In genomic region chr11:134667505-134667904, GRCh38 we compare ENCODE assay signal across 19 cellular contexts.
"Had no signal": no experiment of that assay in that cellular context is flagged by ENCODE, and none has a peak within 500 bp of the region (broad histone marks: within the 10 kb centered on the region; RNA-seq: fewer than 3 reads in every experiment).

No MANE protein-coding gene starts in this region.

- H3K27ac Mint-ChIP-seq: activated T-helper 1 cell treated with anti-CD3 and anti-CD28 coated beads, Interleukin-12 subunit alpha, Interleukin-12 subunit beta, Interleukin-2, Interleukin-4 antibody, amounts not matched to agents 30 ng/mL and 10 ng/mL and 1 ng/mL, durations not matched to agents 14 hours and 24 hours and 36 hours; brain; dendritic cell treated with granulocyte-macrophage colony-stimulating factor and Interleukin-4, amounts not matched to agents 40 ng/mL and 50 ng/mL, for 4 days; natural killer cell treated with Interleukin-12 subunit alpha and Interleukin-12 subunit beta and Interleukin-15 and Interleukin-18, amount 100 ng/mL, for 72 hours; stimulated activated naive CD8-positive, alpha-beta T cell treated with anti-CD3 and anti-CD28 coated beads, Interleukin-15, amount 100 ng/mL, for 72 hours had no signal

- H3K4me3 Mint-ChIP-seq: activated T-helper 1 cell treated with anti-CD3 and anti-CD28 coated beads, Interleukin-12 subunit alpha, Interleukin-12 subunit beta, Interleukin-2, Interleukin-4 antibody, amounts not matched to agents 30 ng/mL and 10 ng/mL and 1 ng/mL, durations not matched to agents 14 hours and 24 hours and 36 hours; brain; dendritic cell treated with granulocyte-macrophage colony-stimulating factor and Interleukin-4, amounts not matched to agents 40 ng/mL and 50 ng/mL, for 4 days; natural killer cell treated with Interleukin-12 subunit alpha and Interleukin-12 subunit beta and Interleukin-15 and Interleukin-18, amount 100 ng/mL, for 72 hours; stimulated activated naive CD8-positive, alpha-beta T cell treated with anti-CD3 and anti-CD28 coated beads, Interleukin-15, amount 100 ng/mL, for 72 hours had no signal

- DNase-seq: activated CD4-positive, alpha-beta T cell treated with anti-CD3 and anti-CD28 coated beads for 1 hour; activated CD4-positive, alpha-beta T cell treated with anti-CD3 and anti-CD28 coated beads, Interleukin-2, amount 50 U/mL, for 1 hour; activated gamma-delta T cell; activated naive CD4-positive, alpha-beta T cell treated with anti-CD3 and anti-CD28 coated beads, Interleukin-2, amount 50 U/mL, for 16 hours; anterior cingulate cortex; effector CD8-positive, alpha-beta T cell; gastrocnemius medialis; hypothalamus; left ventricle myocardium superior; ovary; psoas muscle; right cardiac atrium; stimulated activated CD4-positive, alpha-beta T cell treated with anti-CD3 and anti-CD28 coated beads, Interleukin-1b, Interleukin-23, amount 100 ng/mL, for 48 hours; stimulated activated naive CD8-positive, alpha-beta T cell treated with anti-CD3 and anti-CD28 coated beads, Interleukin-15, amount 100 ng/mL, for 72 hours; uterus had no signal

- H3K36me3 Mint-ChIP-seq: brain; natural killer cell treated with Interleukin-12 subunit alpha and Interleukin-12 subunit beta and Interleukin-15 and Interleukin-18, amount 100 ng/mL, for 72 hours had no signal

- H3K4me1 Mint-ChIP-seq: brain; stimulated activated naive CD8-positive, alpha-beta T cell treated with anti-CD3 and anti-CD28 coated beads, Interleukin-15, amount 100 ng/mL, for 72 hours had no signal

- H3K9me3 Mint-ChIP-seq: activated T-helper 1 cell treated with anti-CD3 and anti-CD28 coated beads, Interleukin-12 subunit alpha, Interleukin-12 subunit beta, Interleukin-2, Interleukin-4 antibody, amounts not matched to agents 30 ng/mL and 10 ng/mL and 1 ng/mL, durations not matched to agents 14 hours and 24 hours and 36 hours; dendritic cell treated with granulocyte-macrophage colony-stimulating factor and Interleukin-4, amounts not matched to agents 40 ng/mL and 50 ng/mL, for 4 days; natural killer cell treated with Interleukin-12 subunit alpha and Interleukin-12 subunit beta and Interleukin-15 and Interleukin-18, amount 100 ng/mL, for 72 hours had no signal

- H3K27me3 Mint-ChIP-seq: dendritic cell treated with granulocyte-macrophage colony-stimulating factor and Interleukin-4, amounts not matched to agents 40 ng/mL and 50 ng/mL, for 4 days had no signal

- ATAC-seq: gastrocnemius medialis; left ventricle myocardium superior; natural killer cell treated with Interleukin-12 subunit alpha and Interleukin-12 subunit beta and Interleukin-15 and Interleukin-18, amount 100 ng/mL, for 72 hours; psoas muscle; right cardiac atrium; stimulated activated naive CD8-positive, alpha-beta T cell treated with anti-CD3 and anti-CD28 coated beads, Interleukin-15, amount 100 ng/mL, for 72 hours had no signal
